20 cellular contexts compared by ENCODE assay signal in genomic region chr2:16119741-16120140, GRCh38.
DNase-seq lines count a peak whose midpoint lies in the region; ATAC-seq and TF ChIP-seq lines count a peak whose summit lies in the region.
"Had no signal": no experiment of that assay in that cellular context is flagged by ENCODE, and none has a peak within 500 bp of the region (broad histone marks: within the 10 kb centered on the region; RNA-seq: fewer than 3 reads in every experiment).

No MANE protein-coding gene starts in this region.

- H3K56ac ChIP-seq in mesendoderm (ENCODE audit: low read length) = no peak overlapping the region

- no peaks in the 10 kb centered on the region for H3K27me3 ChIP-seq in endodermal cell (ENCODE audit: control insufficient read depth, insufficient read depth, low read length, poor library complexity, severe bottlenecking)
- no peaks in the 10 kb centered on the region for H3K27me3 ChIP-seq in mesendoderm (ENCODE audit: insufficient read depth, low read length, poor library complexity)
- H3K27me3 ChIP-seq: BE2C; BLaER1 treated with 17β-estradiol and CSF1 and Interleukin-3, amounts not matched to agents 10 nM and 100 nM had no signal

- no peak overlapping the region for H3K27ac Mint-ChIP-seq in endodermal cell
- H3K27ac Mint-ChIP-seq: CD14-positive monocyte; CD4-positive, alpha-beta T cell; CD8-positive, alpha-beta memory T cell had no signal

- peaks cover 27% of the 10 kb centered on the region for H3K4me1 Mint-ChIP-seq in endodermal cell
- H3K4me1 Mint-ChIP-seq: CD14-positive monocyte; CD8-positive, alpha-beta memory T cell had no signal

- H3K4me3 ChIP-seq in endodermal cell (ENCODE audit: low read length) = no peak overlapping the region
- no peak overlapping the region for H3K4me3 ChIP-seq in mesendoderm (ENCODE audit: low read length)
- H3K4me3 ChIP-seq: BLaER1 treated with 17β-estradiol and CSF1 and Interleukin-3, amounts not matched to agents 10 nM and 100 nM had no signal

- H3K4me1 ChIP-seq in endodermal cell (ENCODE audit: control insufficient read depth, insufficient read depth, low read length) (peaks cover 5% of the 10 kb centered on the region), mesendoderm (ENCODE audit: control insufficient read depth, low read depth, low read length) (no peaks in the 10 kb centered on the region)

- no peak overlapping the region for H3K27ac ChIP-seq in endodermal cell (ENCODE audit: low read depth, low read length)
- H3K27ac ChIP-seq in mesendoderm (ENCODE audit: low read depth, low read length) = no peak overlapping the region
- H3K27ac ChIP-seq: 22Rv1; BLaER1 treated with 17β-estradiol and CSF1 and Interleukin-3, amounts not matched to agents 10 nM and 100 nM had no signal

- H3K4me2 ChIP-seq in mesendoderm (ENCODE audit: low read length) = no peak overlapping the region
- H3K4me2 ChIP-seq: BLaER1 treated with 17β-estradiol and CSF1 and Interleukin-3, amounts not matched to agents 10 nM and 100 nM had no signal

- peaks cover 11% of the 10 kb centered on the region for H3K9me3 Mint-ChIP-seq in endodermal cell
- H3K9me3 Mint-ChIP-seq: CD14-positive monocyte; CD4-positive, alpha-beta T cell had no signal

- whole genome bisulfite sequencing in endodermal cell (ENCODE audit: insufficient coverage in 1 of 2, insufficient read length in 1 of 2), 2 experiments = 97 to 100% methylated on average over 3 of the region's 3 CpGs
- no CpG with 5 or more reads among the region's 3 CpGs for WGBS in mesendoderm (ENCODE audit: extremely low coverage, insufficient coverage, low lambda C conversion rate)

- H3K79me1 ChIP-seq in mesendoderm (ENCODE audit: low read length) = no peaks in the 10 kb centered on the region

- no peak overlapping the region for H3K4ac ChIP-seq in mesendoderm (ENCODE audit: low read depth, low read length)

- H4K5ac ChIP-seq in mesendoderm (ENCODE audit: low read length) = no peak overlapping the region

- DNase-seq in NCI-H1105 treated with DMSO at 0.1 percent for 48 hours (lab: John Stamatoyannopoulos, UW) = peak; percentile 2
- DNase-seq in NCI-H1105 (lab: John Stamatoyannopoulos, UW) = no peak
- peak; percentile 7 for DNase-seq in NCI-H510A treated with DMSO at 0.1 percent for 48 hours (lab: John Stamatoyannopoulos, UW)
- no peak for DNase-seq in NCI-H510A (lab: John Stamatoyannopoulos, UW)
- peak; percentile 98 for DNase-seq in NCI-H526 treated with DMSO at 0.1 percent for 48 hours (lab: John Stamatoyannopoulos, UW)
- peak; percentile 7 for DNase-seq in endodermal cell
- no peak for DNase-seq in mesendoderm
- DNase-seq: AML-193; CD4-positive, alpha-beta T cell; CD8-positive, alpha-beta memory T cell; DMS 273 treated with DMSO at 0.1 percent for 48 hours; DMS79 treated with DMSO at 0.1 percent for 48 hours; GF-D8; H7; HCEC 1CT had no signal

- peaks cover 2% of the 10 kb centered on the region for H3K36me3 Mint-ChIP-seq in endodermal cell (ENCODE audit: low read depth)
- H3K36me3 Mint-ChIP-seq: CD14-positive monocyte; CD8-positive, alpha-beta memory T cell had no signal

- H2BK120ac ChIP-seq in mesendoderm (ENCODE audit: low read depth, low read length) = no peak overlapping the region

- H2AK5ac ChIP-seq in mesendoderm (ENCODE audit: low read length) = no peak overlapping the region

- H2BK15ac ChIP-seq in mesendoderm (replicated peaks; ENCODE audit: low read depth) = no peak overlapping the region

- H3K9me3 ChIP-seq in endodermal cell (ENCODE audit: control insufficient read depth, low read length) = peaks cover 6% of the 10 kb centered on the region

- ATAC-seq in GM21423 (IDR thresholded peaks at IDR 0.05; ENCODE audit: unreplicated experiment) = no peak

- H3K23ac ChIP-seq in mesendoderm (ENCODE audit: low read length) = no peak overlapping the region

- H3K4me3 Mint-ChIP-seq in endodermal cell = no peak overlapping the region
- H3K4me3 Mint-ChIP-seq: CD14-positive monocyte; CD4-positive, alpha-beta T cell; CD8-positive, alpha-beta memory T cell had no signal

- no peaks in the 10 kb centered on the region for H3K79me2 ChIP-seq in mesendoderm (ENCODE audit: control insufficient read depth, insufficient read depth, low read length)

- no peak overlapping the region for H2BK5ac ChIP-seq in mesendoderm (ENCODE audit: low read length)

- no peak overlapping the region for H4K8ac ChIP-seq in mesendoderm (ENCODE audit: low read depth, low read length)

- H3K36me3 ChIP-seq in endodermal cell (ENCODE audit: control insufficient read depth, insufficient read depth, low read length) (no peaks in the 10 kb centered on the region), mesendoderm (ENCODE audit: control insufficient read depth, insufficient read depth, low read length) (no peaks in the 10 kb centered on the region)
- H3K36me3 ChIP-seq: BE2C; BLaER1 treated with 17β-estradiol and CSF1 and Interleukin-3, amounts not matched to agents 10 nM and 100 nM had no signal

- TF ChIP-seq CTCF in endodermal cell (conservative IDR thresholded peaks at IDR 0.05) = no peak

- H3K18ac ChIP-seq in mesendoderm (ENCODE audit: low read length) = no peak overlapping the region

- no peaks in the 10 kb centered on the region for H3K27me3 Mint-ChIP-seq in endodermal cell (ENCODE audit: insufficient read depth)
- H3K27me3 Mint-ChIP-seq: CD4-positive, alpha-beta T cell had no signal

- H3K9ac ChIP-seq in endodermal cell (ENCODE audit: extremely low read depth, low read length, poor library complexity, severe bottlenecking) = no peak overlapping the region
- H3K9ac ChIP-seq in mesendoderm (ENCODE audit: low read length) = no peak overlapping the region
- H3K9ac ChIP-seq: BLaER1 treated with 17β-estradiol and CSF1 and Interleukin-3, amounts not matched to agents 10 nM and 100 nM had no signal

Comparison
In these comparisons a context has a peak if more than half of its experiments do, and no peak if none do; other contexts are left out.
1. DNase-seq: peak in NCI-H1105 treated with DMSO at 0.1 percent for 48 hours (single experiment), NCI-H510A treated with DMSO at 0.1 percent for 48 hours (single experiment), NCI-H526 treated with DMSO at 0.1 percent for 48 hours (single experiment) and endodermal cell (single experiment); none in NCI-H1105 (single experiment), NCI-H510A (single experiment) and mesendoderm (single experiment).